In genomic region chr14:89418452-89418851, GRCh38 we compare ENCODE assay signal across 8 cellular contexts. TPM values are rescaled to one million over a fixed set of nuclear protein-coding genes. Genes with fewer than 3 reads are reported as not detected.
DNase-seq lines count a peak whose midpoint lies in the region; ATAC-seq and TF ChIP-seq lines count a peak whose summit lies in the region.

No MANE protein-coding gene starts in this region.

- H3K4me1 ChIP-seq in iPS-18a (ENCODE audit: control insufficient read depth, low read depth, low read length) (peaks cover 32% of the 10 kb centered on the region), thymus (ENCODE audit: control insufficient read depth, insufficient read depth, low read length) (peaks cover 15% of the 10 kb centered on the region)

- H3K27me3 ChIP-seq in iPS-18a (ENCODE audit: control insufficient read depth, insufficient read depth, low read length) = no peaks in the 10 kb centered on the region
- no peaks in the 10 kb centered on the region for H3K27me3 ChIP-seq in thymus (ENCODE audit: control insufficient read depth, insufficient read depth)

- peak overlapping the region; percentile 79 for H3K4me3 ChIP-seq in iPS-18a (ENCODE audit: low read length)
- no peak overlapping the region for H3K4me3 ChIP-seq in thymus (ENCODE audit: low read length)

- TF ChIP-seq CTCF in activated B cell treated with CpG ODN at 0.5 μM for 24 hours (IDR thresholded peaks at IDR 0.05) = no peak

- WGBS in thymus = 70% methylated on average over 7 of the region's 7 CpGs

- intact Hi-C loops in activated B cell treated with CpG ODN at 0.5 μM for 24 hours (cut with micrococcal nuclease) = loop anchor here (1.0 to 5.0 kb wide), 7 partner anchors 82 to 482 kb away; no protein-coding TSS in a partner anchor

- H3K36me3 ChIP-seq in iPS-18a (ENCODE audit: control insufficient read depth, low read depth, low read length) (peaks cover 6% of the 10 kb centered on the region), thymus (ENCODE audit: control insufficient read depth, insufficient read depth) (peaks cover 7% of the 10 kb centered on the region)

- DNase-seq in activated T-cell treated with anti-CD3 and anti-CD28 coated beads, Interleukin-2, amount 50 U/mL, for 4 hours = no peak
- DNase-seq in activated T-cell treated with anti-CD3 and anti-CD28 coated beads for 4 hours (no peak), activated B cell treated with CpG ODN at 0.5 μM for 24 hours (no peak)

- ATAC-seq in activated T-cell treated with anti-CD3 and anti-CD28 coated beads, Interleukin-2, amount 50 U/mL, for 4 hours = no peak
- ATAC-seq in activated B cell treated with CpG ODN at 0.5 μM for 24 hours (ENCODE audit: low read depth) (no peak), HG02970 (IDR thresholded peaks at IDR 0.05; ENCODE audit: low FRiP score, unreplicated experiment) (no peak), HG03175 (IDR thresholded peaks at IDR 0.05; ENCODE audit: unreplicated experiment) (no peak), HG02623 (IDR thresholded peaks at IDR 0.05; ENCODE audit: unreplicated experiment) (no peak)

- peaks cover 57% of the 10 kb centered on the region for H3K4me1 Mint-ChIP-seq in activated T-cell treated with anti-CD3 and anti-CD28 coated beads, Interleukin-2, amount 50 U/mL, for 4 hours (ENCODE audit: low read depth)
- peaks cover 32% of the 10 kb centered on the region for H3K4me1 Mint-ChIP-seq in activated B cell treated with CpG ODN at 0.5 μM for 24 hours

- POLR2A ChIA-PET in activated B cell treated with CpG ODN at 0.5 μM for 24 hours (lab: Charles Lee) = interaction anchor here (0.6 to 1.6 kb wide), 8 partner anchors 12 to 201 kb away, joined by 3 to 6 read pairs (median 4); no protein-coding TSS in a partner anchor

- peak overlapping the region; percentile 88 for H3K9ac ChIP-seq in iPS-18a (ENCODE audit: low read length)

- CTCF ChIA-PET in activated B cell treated with CpG ODN at 0.5 μM for 24 hours (lab: Charles Lee) = interaction anchor here (1.0 to 2.5 kb wide), 6 partner anchors 12 to 349 kb away, joined by 3 to 10 read pairs (median 4); no protein-coding TSS in a partner anchor

- no peaks in the 10 kb centered on the region for H3K27me3 Mint-ChIP-seq in activated T-cell treated with anti-CD3 and anti-CD28 coated beads, Interleukin-2, amount 50 U/mL, for 4 hours (ENCODE audit: low read depth)
- H3K27me3 Mint-ChIP-seq in activated B cell treated with CpG ODN at 0.5 μM for 24 hours = no peaks in the 10 kb centered on the region

- peak overlapping the region; percentile 94 for H3K27ac Mint-ChIP-seq in activated B cell treated with CpG ODN at 0.5 μM for 24 hours

- peak overlapping the region; percentile 91 for H3K4me3 Mint-ChIP-seq in activated T-cell treated with anti-CD3 and anti-CD28 coated beads, Interleukin-2, amount 50 U/mL, for 4 hours
- H3K4me3 Mint-ChIP-seq in activated B cell treated with CpG ODN at 0.5 μM for 24 hours = peak overlapping the region; percentile 88

- H3K9me3 ChIP-seq in iPS-18a (ENCODE audit: control insufficient read depth, low read depth, low read length) (no peaks in the 10 kb centered on the region), thymus (ENCODE audit: control insufficient read depth) (no peaks in the 10 kb centered on the region)

- no peaks in the 10 kb centered on the region for H3K9me3 Mint-ChIP-seq in activated T-cell treated with anti-CD3 and anti-CD28 coated beads, Interleukin-2, amount 50 U/mL, for 4 hours
- H3K9me3 Mint-ChIP-seq in activated B cell treated with CpG ODN at 0.5 μM for 24 hours = no peaks in the 10 kb centered on the region

- H3K36me3 Mint-ChIP-seq in activated T-cell treated with anti-CD3 and anti-CD28 coated beads, Interleukin-2, amount 50 U/mL, for 4 hours (ENCODE audit: insufficient read depth) = peaks cover 7% of the 10 kb centered on the region
- peaks cover 16% of the 10 kb centered on the region for H3K36me3 Mint-ChIP-seq in activated B cell treated with CpG ODN at 0.5 μM for 24 hours (ENCODE audit: low read depth)

- H3K27ac ChIP-seq in iPS-18a (ENCODE audit: low read length) (no peak overlapping the region), thymus (ENCODE audit: low read depth) (peak overlapping the region; percentile 60)

RNA-seq across cellular contexts. Expression of gene FOXN3, which starts 1.4 kb away (rescaled TPM):
- total RNA-seq in activated T-cell treated with anti-CD3 and anti-CD28 coated beads, Interleukin-2, amount 50 U/mL, for 4 hours = 10 to 100 TPM; 67.0 to 83.1 (median 69.5) TPM
- total RNA-seq in activated B cell treated with CpG ODN at 0.5 μM for 24 hours = 88.2 and 106 TPM in 2 replicates
- 21.9 TPM for polyA plus RNA-seq in thymus
